8 cellular contexts compared by ENCODE assay signal in genomic region chr2:71466301-71467179, GRCh38. TPM values are rescaled to one million over a fixed set of nuclear protein-coding genes. Genes with fewer than 3 reads are reported as not detected.
DNase-seq lines count a peak whose midpoint lies in the region; ATAC-seq and TF ChIP-seq lines count a peak whose summit lies in the region.

No MANE protein-coding gene starts in this region.

- no peaks in the 10 kb centered on the region for H3K36me3 ChIP-seq in HAP-1 (replicated peaks)

- no peaks in the 10 kb centered on the region for H3K9me3 ChIP-seq in HAP-1

- peak overlapping the region; percentile 35 for H3K4me3 ChIP-seq in HAP-1
- H3K4me3 ChIP-seq in WI38 (ENCODE audit: low read depth, low read length) = peak overlapping the region; percentile 73

- peaks cover 33% of the 10 kb centered on the region for H3K27me3 ChIP-seq in HAP-1 (ENCODE audit: low read depth)

- no peaks in the 10 kb centered on the region for H3K4me1 ChIP-seq in HAP-1

- no peak for ATAC-seq in HG02970 (IDR thresholded peaks at IDR 0.05; ENCODE audit: low FRiP score, unreplicated experiment)
- ATAC-seq in HG03045 (IDR thresholded peaks at IDR 0.05; ENCODE audit: unreplicated experiment) = no peak
- ATAC-seq in HG03571 (IDR thresholded peaks at IDR 0.05; ENCODE audit: unreplicated experiment) = no peak

- no peak for TF ChIP-seq CTCF in WI38 (IDR thresholded peaks at IDR 0.05; ENCODE audit: low read depth, low read length)

- in situ Hi-C loops in HAP-1 (cut with MboI; ENCODE audit: low sequenced_read_pairs) = no loop called here

- DNase-seq in AG20443 (ENCODE audit: low spot score) (peak; percentile 62), HAP-1 (ENCODE audit: low spot score in 2 of 2) (peak in 1 of 2 experiments; percentile 44), globus pallidus (ENCODE audit: low spot score) (peak; percentile 12), occipital lobe (lab: John Stamatoyannopoulos, UW) (peak; percentile 22)

RNA-seq across cellular contexts. Expression of gene DYSF, which starts 13.2 kb away (rescaled TPM):
- 0.47 TPM for total RNA-seq in occipital lobe
